1 cellular context compared by ENCODE assay signal in the genomic region with DNA sequence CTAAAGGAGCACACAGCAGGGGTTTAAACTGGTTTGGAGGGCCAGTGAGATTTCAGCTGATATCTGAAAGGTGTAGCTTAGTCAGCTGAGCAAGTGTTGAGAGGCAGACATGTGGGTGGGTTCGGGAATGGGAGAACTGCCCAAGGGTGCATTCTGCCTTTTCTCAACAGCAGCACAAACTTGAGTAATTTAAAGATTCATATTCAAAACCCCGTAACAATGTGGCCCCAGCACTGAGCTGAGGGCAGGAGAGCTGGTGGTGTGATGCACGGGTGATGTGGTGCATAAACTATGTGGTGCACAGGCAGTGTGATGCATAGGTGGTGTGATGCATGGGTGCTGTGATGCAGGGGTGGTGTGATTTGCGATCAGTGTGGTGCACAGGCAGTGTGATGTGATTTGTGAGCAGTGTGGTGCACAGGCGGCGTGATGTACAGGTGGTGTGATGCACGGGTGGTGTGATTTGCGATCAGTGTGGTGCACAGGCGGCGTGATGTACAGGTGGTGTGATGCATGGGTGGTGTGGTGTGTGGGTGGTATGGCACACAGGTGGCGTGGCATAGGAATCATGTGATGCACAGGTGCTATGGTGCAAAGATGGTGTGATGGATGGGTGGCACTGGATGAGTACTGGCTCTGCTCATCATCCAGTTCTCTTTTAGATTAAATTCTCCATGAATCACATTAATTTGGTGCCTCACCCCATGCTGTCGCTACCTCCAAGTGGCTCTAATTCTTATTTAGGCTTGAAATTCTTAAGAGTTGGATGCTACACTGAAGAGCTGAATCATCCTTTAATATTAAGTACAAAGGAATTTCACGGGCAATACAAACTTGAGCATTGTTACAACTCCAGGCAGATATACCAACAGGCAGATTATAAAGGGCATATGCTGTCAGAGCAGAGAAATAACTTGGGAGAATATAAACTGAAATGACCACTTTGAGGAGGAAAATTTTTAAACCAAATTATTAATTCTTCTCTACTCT.
TF ChIP-seq lines count a peak whose summit lies in the region.

No MANE protein-coding gene starts in this region.

TF ChIP-seq in IMR-90, 13 proteins besides CTCF, POLR2A, EP300 and RAD21:
- TF ChIP-seq RCOR1 (IDR thresholded peaks at IDR 0.05; ENCODE audit: insufficient replicate concordance, low read length) (no peak), MAZ (IDR thresholded peaks at IDR 0.05; ENCODE audit: borderline replicate concordance, low read depth, low read length) (no peak), MAFK (IDR thresholded peaks at IDR 0.05; ENCODE audit: low read depth, low read length) (no peak), FOS (IDR thresholded peaks at IDR 0.05; ENCODE audit: low read depth, low read length) (no peak), CEBPB (IDR thresholded peaks at IDR 0.05; ENCODE audit: low read depth, low read length) (no peak), SMC3 (IDR thresholded peaks at IDR 0.05; ENCODE audit: low read depth, low read length) (no peak), BHLHE40 (IDR thresholded peaks at IDR 0.05; ENCODE audit: low read depth, low read length) (no peak), RFX5 (IDR thresholded peaks at IDR 0.05; ENCODE audit: low read depth, low read length) (no peak), CHD1 (IDR thresholded peaks at IDR 0.05; ENCODE audit: low read depth, low read length) (no peak), NFE2L2 (IDR thresholded peaks at IDR 0.05; ENCODE audit: low read depth, low read length) (no peak), MXI1 (IDR thresholded peaks at IDR 0.05; ENCODE audit: borderline replicate concordance, low read depth, low read length) (no peak)
- TF ChIP-seq, protein P1, sequence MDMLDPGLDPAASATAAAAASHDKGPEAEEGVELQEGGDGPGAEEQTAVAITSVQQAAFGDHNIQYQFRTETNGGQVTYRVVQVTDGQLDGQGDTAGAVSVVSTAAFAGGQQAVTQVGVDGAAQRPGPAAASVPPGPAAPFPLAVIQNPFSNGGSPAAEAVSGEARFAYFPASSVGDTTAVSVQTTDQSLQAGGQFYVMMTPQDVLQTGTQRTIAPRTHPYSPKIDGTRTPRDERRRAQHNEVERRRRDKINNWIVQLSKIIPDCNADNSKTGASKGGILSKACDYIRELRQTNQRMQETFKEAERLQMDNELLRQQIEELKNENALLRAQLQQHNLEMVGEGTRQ (IDR thresholded peaks at IDR 0.05; ENCODE audit: low read depth, low read length), result no peak
- TF ChIP-seq, protein P2, sequence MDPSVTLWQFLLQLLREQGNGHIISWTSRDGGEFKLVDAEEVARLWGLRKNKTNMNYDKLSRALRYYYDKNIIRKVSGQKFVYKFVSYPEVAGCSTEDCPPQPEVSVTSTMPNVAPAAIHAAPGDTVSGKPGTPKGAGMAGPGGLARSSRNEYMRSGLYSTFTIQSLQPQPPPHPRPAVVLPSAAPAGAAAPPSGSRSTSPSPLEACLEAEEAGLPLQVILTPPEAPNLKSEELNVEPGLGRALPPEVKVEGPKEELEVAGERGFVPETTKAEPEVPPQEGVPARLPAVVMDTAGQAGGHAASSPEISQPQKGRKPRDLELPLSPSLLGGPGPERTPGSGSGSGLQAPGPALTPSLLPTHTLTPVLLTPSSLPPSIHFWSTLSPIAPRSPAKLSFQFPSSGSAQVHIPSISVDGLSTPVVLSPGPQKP (IDR thresholded peaks at IDR 0.05; ENCODE audit: borderline replicate concordance, low read depth, low read length), result no peak
